10 cellular contexts compared by ENCODE assay signal in genomic region chr14:100709252-100709955, GRCh38. TPM values are rescaled to one million over a fixed set of nuclear protein-coding genes. Genes with fewer than 3 reads are reported as not detected.
DNase-seq lines count a peak whose midpoint lies in the region; ATAC-seq and TF ChIP-seq lines count a peak whose summit lies in the region.
"Had no signal": no experiment of that assay in that cellular context is flagged by ENCODE, and none has a peak within 500 bp of the region (broad histone marks: within the 10 kb centered on the region; RNA-seq: fewer than 3 reads in every experiment).

No MANE protein-coding gene starts in this region.

- no peaks in the 10 kb centered on the region for H3K36me3 ChIP-seq in IMR-90 (ENCODE audit: control insufficient read depth, insufficient read depth, low read length)

- peaks cover 2% of the 10 kb centered on the region; the same call in 1 of the 2 replicates for H3K9me1 ChIP-seq in IMR-90 (ENCODE audit: insufficient read depth, low read length)

- H2BK20ac ChIP-seq in IMR-90 (ENCODE audit: low read depth, low read length), result no peak overlapping the region

- H4K91ac ChIP-seq in IMR-90 (ENCODE audit: insufficient read depth, low read depth, low read length), result no peak overlapping the region

- no peaks in the 10 kb centered on the region for H3K9me3 ChIP-seq in IMR-90 (ENCODE audit: control insufficient read depth, insufficient read depth, low read length)

- H2AK5ac ChIP-seq in IMR-90 (ENCODE audit: low read depth, low read length), result no peak overlapping the region; the same call in 1 of the 2 replicates

- no peak overlapping the region for H3K27ac ChIP-seq in IMR-90 (ENCODE audit: insufficient read depth, low read length)
- H3K27ac ChIP-seq: KMS-11 had no signal

- no peak overlapping the region for H3K4ac ChIP-seq in IMR-90 (ENCODE audit: low read depth, low read length)

- H3K27me3 Mint-ChIP-seq in nephron (ENCODE audit: low read depth), result peaks cover 37% of the 10 kb centered on the region

- POLR2A ChIA-PET in IMR-90 (lab: Charles Lee; ENCODE audit: unreplicated experiment), result no interaction called here

- TF ChIP-seq RAD21 in IMR-90 (IDR thresholded peaks at IDR 0.05; ENCODE audit: low read length), result peak; percentile 59

- H4K8ac ChIP-seq in IMR-90 (ENCODE audit: low read depth in 2 of 2, low read length in 2 of 2), result no peak overlapping the region

- no TSS peak for BruUV-seq in IMR-90 (replicated peaks; lab: Mats Ljungman, UMichigan)

- H3K4me1 Mint-ChIP-seq in nephron, result peaks cover 55% of the 10 kb centered on the region

- H3K27me3 ChIP-seq in IMR-90 (ENCODE audit: control insufficient read depth, insufficient read depth, low read length), result peaks cover 46% of the 10 kb centered on the region

- H3K9me3 Mint-ChIP-seq in nephron, result no peaks in the 10 kb centered on the region

- H4K5ac ChIP-seq in IMR-90 (ENCODE audit: low read depth, low read length), result no peak overlapping the region

- H3K27ac Mint-ChIP-seq in nephron, result peak overlapping the region in 2 of 3 experiments; percentile 90 to 94

- no peak overlapping the region for H3K23ac ChIP-seq in IMR-90 (ENCODE audit: low read depth, low read length)

- DNase-seq in AG09319 (ENCODE audit: extremely low read depth, low read depth) (no peak), IMR-90 (peak; percentile 10), epidermal melanocyte (ENCODE audit: insufficient read length, low spot score) (peak; percentile 53), GDM1 (lab: John Stamatoyannopoulos, UW) (no peak)
- no peak for DNase-seq in NK-92 treated with Interleukin-12 subunit alpha and Interleukin-12 subunit beta, amount 100 ng/mL, for 24 hours (lab: John Stamatoyannopoulos, UW)
- DNase-seq in activated naive CD4-positive, alpha-beta T cell treated with anti-CD3 and anti-CD28 coated beads, Interleukin-2, amount 50 U/mL, for 16 hours, result no peak
- no peak for DNase-seq in activated CD4-positive, alpha-beta T cell treated with anti-CD3 and anti-CD28 coated beads for 48 hours

- H3K4me2 ChIP-seq in IMR-90 (ENCODE audit: low read depth, low read length), result peak overlapping the region; percentile 48; the same call in 1 of the 2 replicates
- H3K4me2 ChIP-seq: KMS-11 had no signal

- no peak overlapping the region for H2BK15ac ChIP-seq in IMR-90 (ENCODE audit: low read depth, low read length)

- H2BK5ac ChIP-seq in IMR-90 (ENCODE audit: low read depth, low read length, poor library complexity, severe bottlenecking), result no peak overlapping the region

- intact Hi-C loops in IMR-90 (cut with micrococcal nuclease), result loop anchor here (2.0 kb wide), 1 partner anchor 191 kb away; no protein-coding TSS in a partner anchor

- dilution Hi-C loops in IMR-90 (cut with HindIII; ENCODE audit: low sequenced_read_pairs, unreplicated experiment), result no loop called here

- no peaks in the 10 kb centered on the region for H4K20me1 ChIP-seq in IMR-90 (ENCODE audit: insufficient read depth, low read length)

- H3K79me1 ChIP-seq in IMR-90 (ENCODE audit: low read depth in 1 of 2, low read length in 2 of 2), result no peaks in the 10 kb centered on the region

- peak; percentile 31 for TF ChIP-seq CTCF in AG09319 (IDR thresholded peaks at IDR 0.05; ENCODE audit: low read depth, low read length)
- peak; percentile 56 for TF ChIP-seq CTCF in IMR-90 (conservative IDR thresholded peaks at IDR 0.05; ENCODE audit: low read depth, low read length)
- peak; percentile 31 to 54 (median 37) for TF ChIP-seq CTCF in nephron (IDR thresholded peaks at IDR 0.05; ENCODE audit: unreplicated experiment in 3 of 3)

- no peak overlapping the region for H3K18ac ChIP-seq in IMR-90 (ENCODE audit: low read depth, low read length)

- peak; percentile 93 for ATAC-seq in IMR-90 (ENCODE audit: low read depth)

- H2AK9ac ChIP-seq in IMR-90 (replicated peaks; ENCODE audit: low read depth, low read length, poor library complexity), result no peak overlapping the region

- H3K56ac ChIP-seq in IMR-90 (ENCODE audit: extremely low read depth, insufficient read depth, low read length), result no peak overlapping the region

- no peak overlapping the region for H3K14ac ChIP-seq in IMR-90 (replicated peaks; ENCODE audit: low read depth, low read length)

- no peak overlapping the region for H3K4me3 ChIP-seq in IMR-90 (ENCODE audit: insufficient read depth, low read depth, low read length)

- no peak overlapping the region for H3K9ac ChIP-seq in IMR-90 (ENCODE audit: low read depth, low read length)
- H3K9ac ChIP-seq: KMS-11 had no signal

- H3K4me3 Mint-ChIP-seq in nephron, result peak overlapping the region; percentile 73 to 78 (median 76)

- H3K36me3 Mint-ChIP-seq in nephron (ENCODE audit: low read depth), result no peaks in the 10 kb centered on the region

- TF ChIP-seq POLR2A in IMR-90 (IDR thresholded peaks at IDR 0.05; ENCODE audit: low read depth, low read length), result no peak

- CTCF ChIA-PET in IMR-90 (lab: Yijun Ruan, JAX), result interaction anchor here (0.7 to 1.0 kb wide), 4 partner anchors 16 to 131 kb away, joined by 3 to 4 read pairs (median 3); no protein-coding TSS in a partner anchor

- WGBS in IMR-90 (ENCODE audit: extremely low coverage in 2 of 2, insufficient read length in 1 of 2), 2 experiments, result 16% methylated on average over 15 of the region's 50 CpGs; no CpG with 5 or more reads in 1 of the 2 experiments

- H3K4me1 ChIP-seq in IMR-90 (ENCODE audit: control insufficient read depth, insufficient read depth, low read length), result no peaks in the 10 kb centered on the region; the same call in 1 of the 2 replicates

- peak overlapping the region; percentile 67 for H2AFZ ChIP-seq in IMR-90 (replicated peaks; ENCODE audit: low read length, poor library complexity)

- no peak overlapping the region for H2BK120ac ChIP-seq in IMR-90 (ENCODE audit: low read depth, low read length)

- in situ Hi-C loops in IMR-90 (cut with MboI; ENCODE audit: low sequenced_read_pairs), result loop anchor here (25.0 kb wide), 1 partner anchor 528 kb away; no protein-coding TSS in a partner anchor

TF ChIP-seq in IMR-90, 13 proteins besides CTCF, POLR2A, EP300 and RAD21:
- TF ChIP-seq SMC3 (IDR thresholded peaks at IDR 0.05; ENCODE audit: low read depth, low read length) (peak; percentile 42), CHD1 (IDR thresholded peaks at IDR 0.05; ENCODE audit: low read depth, low read length) (no peak), USF2 (IDR thresholded peaks at IDR 0.05; ENCODE audit: low read depth, low read length) (no peak), MAFK (IDR thresholded peaks at IDR 0.05; ENCODE audit: low read depth, low read length) (no peak), RCOR1 (IDR thresholded peaks at IDR 0.05; ENCODE audit: insufficient replicate concordance, low read length) (no peak), RFX5 (IDR thresholded peaks at IDR 0.05; ENCODE audit: low read depth, low read length) (no peak), MAZ (IDR thresholded peaks at IDR 0.05; ENCODE audit: borderline replicate concordance, low read depth, low read length) (peak; percentile 49; the same call in 1 of the 2 replicates), NFE2L2 (IDR thresholded peaks at IDR 0.05; ENCODE audit: low read depth, low read length) (no peak), CEBPB (IDR thresholded peaks at IDR 0.05; ENCODE audit: low read depth, low read length) (no peak)

RNA-seq across cellular contexts. Expression of gene DLK1, which starts 17.3 kb away (rescaled TPM):
- under 0.01 TPM in 1 of 2 replicates, not detected in the other for total RNA-seq in IMR-90 (2012; rRNA removed)
- 0.07 TPM in 1 of 2 replicates, not detected in the other for polyA plus RNA-seq in IMR-90 (2012; rRNA removed)
- 0.03 and 0.28 TPM in 2 replicates for polyA plus RNA-seq in IMR-90 (2012; cell fraction: cytosol; rRNA removed)
- polyA plus RNA-seq in IMR-90 (2012; cell fraction: nucleus; rRNA removed; ENCODE audit: low replicate concordance), result 0.09 TPM in 1 of 2 replicates, not detected in the other
- total RNA-seq: mononuclear cell had no signal

Comparison
In these comparisons a context has a peak if more than half of its experiments do, and no peak if none do; other contexts are left out.
1. DNase-seq: peak in IMR-90 (single experiment) and epidermal melanocyte (single experiment); none in AG09319 (single experiment), NK-92 treated with Interleukin-12 subunit alpha and Interleukin-12 subunit beta, amount 100 ng/mL, for 24 hours (single experiment), activated naive CD4-positive, alpha-beta T cell treated with anti-CD3 and anti-CD28 coated beads, Interleukin-2, amount 50 U/mL, for 16 hours (single experiment), activated CD4-positive, alpha-beta T cell treated with anti-CD3 and anti-CD28 coated beads for 48 hours (single experiment) and GDM1 (single experiment).
2. Peak in every context shown above with its lines, with median percentiles within 50 percentile points of each other: CTCF ChIP-seq.